ENCODE assay signal across 9 cellular contexts in the genomic region with DNA sequence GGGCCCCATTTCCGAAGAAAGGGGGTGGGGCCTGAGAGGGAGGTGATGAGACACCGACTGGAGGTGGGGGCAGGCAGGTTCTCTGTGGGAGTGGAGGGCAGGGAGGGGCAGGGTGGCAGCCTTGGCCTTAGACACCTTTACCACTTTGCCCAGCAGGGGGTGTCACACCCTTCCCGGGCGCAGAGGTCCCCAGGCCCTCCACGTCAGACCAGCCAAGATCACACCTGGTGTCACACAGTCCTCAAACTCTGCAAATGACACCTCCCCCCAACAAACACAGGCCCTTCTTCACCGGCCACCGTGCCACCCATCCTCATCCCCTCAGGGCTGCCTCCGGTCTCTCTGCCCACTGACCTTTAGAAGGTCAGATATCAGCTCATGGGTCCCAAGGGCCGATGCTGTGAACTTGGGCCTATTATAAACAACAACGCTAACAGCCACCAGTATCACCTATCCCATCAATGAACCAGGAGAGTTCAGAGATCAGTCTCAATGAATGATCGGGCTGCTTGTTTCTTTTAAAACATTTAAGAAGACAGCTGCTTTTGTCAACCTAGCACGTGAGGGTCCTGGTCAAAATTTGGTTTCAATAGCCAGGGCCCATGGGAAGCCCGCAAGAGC.
A peak's percentile ranks its signal among the peaks of the same experiment; 100 is the strongest.
DNase-seq lines count a peak whose midpoint lies in the region; ATAC-seq and TF ChIP-seq lines count a peak whose summit lies in the region.
"Had no signal": no experiment of that assay in that cellular context is flagged by ENCODE, and none has a peak within 500 bp of the region (broad histone marks: within the 10 kb centered on the region; RNA-seq: fewer than 3 reads in every experiment).

No MANE protein-coding gene starts in this region.

- H3K36me3 ChIP-seq in esophagus squamous epithelium (peaks cover 0 to 22% (median 0%) of the 10 kb centered on the region in 3 donors), ovary (no peaks in the 10 kb centered on the region)
- H3K36me3 ChIP-seq: SJCRH30 had no signal

- H3K27me3 ChIP-seq in esophagus squamous epithelium (no peaks in the 10 kb centered on the region), ovary (no peaks in the 10 kb centered on the region)

- peaks cover 50 to 88% (median 50%) of the 10 kb centered on the region in 3 donors for H3K4me1 ChIP-seq in esophagus squamous epithelium
- H3K4me1 ChIP-seq in ovary (ENCODE audit: insufficient read depth) = peaks cover 4% of the 10 kb centered on the region

- no peak for TF ChIP-seq POLR2A in esophagus squamous epithelium (IDR thresholded peaks at IDR 0.05)
- no peak for TF ChIP-seq POLR2A in ovary (IDR thresholded peaks at IDR 0.05)

- H3K9me3 ChIP-seq in esophagus squamous epithelium (no peaks in the 10 kb centered on the region), ovary (no peaks in the 10 kb centered on the region)
- H3K9me3 ChIP-seq: SJCRH30 had no signal

- POLR2A ChIA-PET in GM10248 (lab: Yijun Ruan, JAX) = no interaction called here

- no peak for TF ChIP-seq EP300 in ovary (IDR thresholded peaks at IDR 0.05)

- ATAC-seq in HG03432 (IDR thresholded peaks at IDR 0.05; ENCODE audit: unreplicated experiment) = no peak

- peak; percentile 38 for TF ChIP-seq CTCF in GM10248 (IDR thresholded peaks at IDR 0.05; ENCODE audit: control extremely low read depth, extremely low read depth, low read depth, missing control alignments)
- peak; percentile 42 to 68 (median 50) for TF ChIP-seq CTCF in esophagus squamous epithelium (IDR thresholded peaks at IDR 0.05)
- no peak for TF ChIP-seq CTCF in ovary (IDR thresholded peaks at IDR 0.05)

- 69 to 71% methylated on average over 8 of the region's 13 CpGs for WGBS in esophagus squamous epithelium, 2 donors
- 79 to 88% (median 81%) methylated on average over 12 to 13 of the region's 13 CpGs for WGBS in ovary, 3 donors

- intact Hi-C loops in esophagus squamous epithelium (cut with DNase I) (loop anchor here (10.0 kb wide), 1 partner anchor 102 kb away; the partner anchor contains the start of gene CASZ1), ovary (cut with DNase I) (loop anchor here in 1 of 4 donors (10.0 kb wide), 1 partner anchor 58 kb away; no protein-coding TSS in a partner anchor)

- H3K27ac ChIP-seq in esophagus squamous epithelium = peak overlapping the region; percentile 58 to 94 (median 93)
- H3K27ac ChIP-seq in ovary = no peak overlapping the region
- H3K27ac ChIP-seq: SJCRH30 had no signal

- DNase-seq in GM10248 (ENCODE audit: extremely low spot score) (peak; percentile 81), NCI-H1092 (lab: John Stamatoyannopoulos, UW) (peak; percentile 26), esophagus squamous epithelium (lab: John Stamatoyannopoulos, UW) (no peak), iPS-NIHi11 (ENCODE audit: low spot score) (no peak), ovary (no peak)
- peak; percentile 80 for DNase-seq in activated CD8-positive, alpha-beta memory T cell treated with anti-CD3 and anti-CD28 coated beads for 24 hours
- DNase-seq in stimulated activated CD4-positive, alpha-beta T cell treated with anti-CD3 and anti-CD28 coated beads, Interleukin-12 subunit alpha, Interleukin-12 subunit beta, amount 100 ng/mL, for 48 hours (ENCODE audit: low read depth in 2 of 3, low spot score in 1 of 3) = peak; percentile 48 to 67 (median 53)

- H3K4me3 ChIP-seq in esophagus squamous epithelium (peak overlapping the region in 3 of 4 donors; percentile 77 to 81 (median 78)), ovary (no peak overlapping the region)
- H3K4me3 ChIP-seq: SJCRH30 had no signal

- CTCF ChIA-PET in GM10248 (lab: Yijun Ruan, JAX) = interaction anchor here (0.9 to 2.4 kb wide), 10 partner anchors 9 to 218 kb away, joined by 3 to 11 read pairs (median 4); no protein-coding TSS in a partner anchor

Comparison
In these comparisons a context has a peak if more than half of its experiments do, and no peak if none do; other contexts are left out.
1. DNase-seq: peak in GM10248 (single experiment), NCI-H1092 (single experiment), activated CD8-positive, alpha-beta memory T cell treated with anti-CD3 and anti-CD28 coated beads for 24 hours (single experiment) and stimulated activated CD4-positive, alpha-beta T cell treated with anti-CD3 and anti-CD28 coated beads, Interleukin-12 subunit alpha, Interleukin-12 subunit beta, amount 100 ng/mL, for 48 hours (3 of 3); none in esophagus squamous epithelium (single experiment), iPS-NIHi11 (single experiment) and ovary (0 of 5).
2. CTCF ChIP-seq: peak in GM10248 (single experiment) and esophagus squamous epithelium (6 of 6); none in ovary (0 of 3).
3. H3K27ac ChIP-seq: peak in esophagus squamous epithelium (4 of 4); none in ovary (0 of 2).